In genomic region chr7:31146026-31146425, GRCh38 we compare ENCODE assay signal across 18 cellular contexts.
DNase-seq lines count a peak whose midpoint lies in the region; ATAC-seq, FAIRE-seq and TF ChIP-seq lines count a peak whose summit lies in the region.
"Had no signal": no experiment of that assay in that cellular context is flagged by ENCODE, and none has a peak within 500 bp of the region (broad histone marks: within the 10 kb centered on the region; RNA-seq: fewer than 3 reads in every experiment).

No MANE protein-coding gene starts in this region.

- no peak overlapping the region for H3K4me2 ChIP-seq in keratinocyte (ENCODE audit: control insufficient read depth, extremely low read depth, insufficient read depth, low read depth, low read length)
- H3K4me2 ChIP-seq: A549 had no signal

- no peaks in the 10 kb centered on the region for H3K79me2 ChIP-seq in keratinocyte (ENCODE audit: control insufficient read depth, insufficient read depth, low read length)

- intact Hi-C loops in activated CD4-positive, alpha-beta T cell treated with anti-CD3 and anti-CD28 coated beads, Interleukin-2, amount 10 ng/mL, durations not matched to agents 24 days and 14 days (cut with micrococcal nuclease) = no loop called here

- H3K4me3 ChIP-seq in RWPE2 (ENCODE audit: severe bottlenecking) = no peak overlapping the region
- no peak overlapping the region for H3K4me3 ChIP-seq in keratinocyte (ENCODE audit: control insufficient read depth in 2 of 3, extremely low read depth in 1 of 3, insufficient read depth in 2 of 3, low read depth in 1 of 3, low read length in 3 of 3)
- H3K4me3 ChIP-seq: A549 had no signal

- DNase-seq in activated CD4-positive, alpha-beta T cell treated with anti-CD3 and anti-CD28 coated beads, Interleukin-2, amount 10 ng/mL, durations not matched to agents 24 days and 14 days = peak; percentile 6
- DNase-seq in activated CD4-positive, alpha-beta T cell treated with anti-CD3 and anti-CD28 coated beads for 48 hours = no peak
- DNase-seq in RWPE2 (ENCODE audit: low spot score) = no peak
- DNase-seq in keratinocyte (ENCODE audit: low read depth, low spot score) = no peak
- no peak for DNase-seq in HFFc6
- no peak for DNase-seq in ureter (ENCODE audit: low spot score)
- DNase-seq in substantia nigra (lab: John Stamatoyannopoulos, UW) = no peak
- DNase-seq: AML-193; CD4-positive, alpha-beta T cell; DMS153; DMS79; GF-D8; HCEC 1CT; IMR-90 had no signal

- H3K27ac ChIP-seq in RWPE2 (ENCODE audit: poor library complexity, severe bottlenecking) = no peak overlapping the region
- no peak overlapping the region for H3K27ac ChIP-seq in keratinocyte (ENCODE audit: control insufficient read depth, insufficient read depth, low read length)
- H3K27ac ChIP-seq in substantia nigra (ENCODE audit: low read depth, low read length, poor library complexity, severe bottlenecking) = no peak overlapping the region
- H3K27ac ChIP-seq: 22Rv1, A549, C4-2B had no signal

- peaks cover 3% of the 10 kb centered on the region for H3K27me3 Mint-ChIP-seq in activated CD4-positive, alpha-beta T cell treated with anti-CD3 and anti-CD28 coated beads, Interleukin-2, amount 10 ng/mL, durations not matched to agents 24 days and 14 days
- H3K27me3 Mint-ChIP-seq in HFFc6 (ENCODE audit: insufficient read depth) = no peaks in the 10 kb centered on the region; the same call in 1 of the 2 replicates

- no peak for TF ChIP-seq CTCF in RWPE2 (IDR thresholded peaks at IDR 0.05; ENCODE audit: poor library complexity, severe bottlenecking)
- no peak for TF ChIP-seq CTCF in keratinocyte (optimal IDR thresholded peaks at IDR 0.05 in 1 of 3, IDR thresholded peaks at IDR 0.05 in 1 of 3, conservative IDR thresholded peaks at IDR 0.05 in 1 of 3; ENCODE audit: extremely low read depth in 1 of 3, insufficient read depth in 2 of 3, low read length in 3 of 3)
- no peak for TF ChIP-seq CTCF in HFFc6 (IDR thresholded peaks at IDR 0.05)

- H3K9me1 ChIP-seq in keratinocyte (ENCODE audit: control insufficient read depth, extremely low read depth, insufficient read depth, low read length) = no peaks in the 10 kb centered on the region

- no peak overlapping the region for H3K27ac Mint-ChIP-seq in activated CD4-positive, alpha-beta T cell treated with anti-CD3 and anti-CD28 coated beads, Interleukin-2, amount 10 ng/mL, durations not matched to agents 24 days and 14 days
- H3K27ac Mint-ChIP-seq in HFFc6 = no peak overlapping the region
- H3K27ac Mint-ChIP-seq: CD4-positive, alpha-beta T cell had no signal

- no peaks in the 10 kb centered on the region for H3K4me1 Mint-ChIP-seq in activated CD4-positive, alpha-beta T cell treated with anti-CD3 and anti-CD28 coated beads, Interleukin-2, amount 10 ng/mL, durations not matched to agents 24 days and 14 days
- H3K4me1 Mint-ChIP-seq in HFFc6 (ENCODE audit: low read depth) = no peaks in the 10 kb centered on the region

- H3K9me3 ChIP-seq in RWPE2 (ENCODE audit: severe bottlenecking) = no peaks in the 10 kb centered on the region
- H3K9me3 ChIP-seq in keratinocyte (ENCODE audit: control insufficient read depth, low read depth, low read length) = no peaks in the 10 kb centered on the region
- H3K9me3 ChIP-seq: A549 had no signal

- H3K27me3 ChIP-seq in RWPE2 (ENCODE audit: insufficient read depth, poor library complexity, severe bottlenecking) = no peaks in the 10 kb centered on the region
- H3K27me3 ChIP-seq in keratinocyte (ENCODE audit: control insufficient read depth, extremely low read depth, insufficient read depth, low read length) = no peaks in the 10 kb centered on the region

- FAIRE-seq in keratinocyte (lab: Jason Lieb, UNC) = peak; percentile 55
- FAIRE-seq: A549, HTR-8/SVneo had no signal

- H3K9me3 Mint-ChIP-seq in activated CD4-positive, alpha-beta T cell treated with anti-CD3 and anti-CD28 coated beads, Interleukin-2, amount 10 ng/mL, durations not matched to agents 24 days and 14 days = no peaks in the 10 kb centered on the region
- H3K9me3 Mint-ChIP-seq in HFFc6 = 0 out of 2 replicates have a peak, but pooled peaks cover 4% of the 10 kb centered on the region
- H3K9me3 Mint-ChIP-seq: CD4-positive, alpha-beta T cell had no signal

- no peaks in the 10 kb centered on the region for H3K4me1 ChIP-seq in RWPE2 (ENCODE audit: insufficient read depth, poor library complexity, severe bottlenecking)
- H3K4me1 ChIP-seq in keratinocyte (ENCODE audit: control insufficient read depth, extremely low read depth, insufficient read depth, low read length) = no peaks in the 10 kb centered on the region
- H3K4me1 ChIP-seq: A549 had no signal

- no peak overlapping the region for H3K9ac ChIP-seq in keratinocyte (ENCODE audit: control insufficient read depth, extremely low read depth, insufficient read depth, low read length)

- H4K20me1 ChIP-seq in keratinocyte (ENCODE audit: control insufficient read depth, extremely low read depth, insufficient read depth, low read length) = no peaks in the 10 kb centered on the region

- H3K36me3 ChIP-seq in RWPE2 (ENCODE audit: low read depth) (no peaks in the 10 kb centered on the region), keratinocyte (ENCODE audit: control insufficient read depth in 2 of 2, extremely low read depth in 1 of 2, insufficient read depth in 2 of 2, low read length in 2 of 2) (no peaks in the 10 kb centered on the region)

- ATAC-seq in RWPE2 (ENCODE audit: low read depth) = peak; percentile 66; the same call in 2 of the 3 replicates
- ATAC-seq: A549 had no signal

- no peaks in the 10 kb centered on the region for H3K36me3 Mint-ChIP-seq in activated CD4-positive, alpha-beta T cell treated with anti-CD3 and anti-CD28 coated beads, Interleukin-2, amount 10 ng/mL, durations not matched to agents 24 days and 14 days (ENCODE audit: low read depth)
- no peaks in the 10 kb centered on the region for H3K36me3 Mint-ChIP-seq in HFFc6 (ENCODE audit: low read depth)

- no peak overlapping the region for H3K4me3 Mint-ChIP-seq in activated CD4-positive, alpha-beta T cell treated with anti-CD3 and anti-CD28 coated beads, Interleukin-2, amount 10 ng/mL, durations not matched to agents 24 days and 14 days
- no peak overlapping the region for H3K4me3 Mint-ChIP-seq in HFFc6
- H3K4me3 Mint-ChIP-seq: CD4-positive, alpha-beta T cell had no signal

- H2AFZ ChIP-seq in keratinocyte (ENCODE audit: control insufficient read depth, low read length) = no peak overlapping the region

- dilution Hi-C loops in keratinocyte (cut with MboI; ENCODE audit: extremely low pct_ligation_motif_present, low sequenced_read_pairs) = no loop called here
